Comparison of ENCODE assay signal across 9 cellular contexts in the genomic region with DNA sequence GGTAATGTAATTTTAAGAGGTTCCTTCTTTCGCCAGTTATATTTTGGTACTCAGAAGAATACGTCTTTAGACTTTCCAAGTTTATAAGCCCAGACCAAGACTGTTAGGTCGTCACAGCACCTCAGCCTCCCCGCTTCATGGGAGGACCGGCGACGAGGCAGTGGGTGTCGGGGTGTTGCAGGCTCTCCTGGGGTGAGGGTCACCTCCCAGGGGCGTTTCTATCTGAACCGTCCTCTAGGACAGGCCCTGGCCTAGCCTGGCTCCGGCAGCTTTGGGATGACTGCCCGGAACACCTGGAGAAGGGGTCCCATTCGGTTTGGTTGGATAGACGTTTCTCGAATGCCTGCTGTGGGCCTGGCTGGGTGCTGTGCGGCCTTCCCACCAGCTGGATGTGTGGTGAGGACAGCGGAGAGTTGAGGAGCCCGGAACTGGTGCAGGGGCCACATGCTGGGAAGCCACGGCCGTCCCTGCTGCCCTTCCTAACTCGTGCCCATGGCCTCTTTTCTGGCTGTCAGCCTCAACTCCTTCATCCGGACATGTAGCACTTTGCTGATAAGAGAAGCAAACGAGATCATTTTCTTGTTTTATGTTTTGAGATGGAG. TPM values are rescaled to one million over a fixed set of nuclear protein-coding genes. Genes with fewer than 3 reads are reported as not detected.
DNase-seq lines count a peak whose midpoint lies in the region; ATAC-seq and TF ChIP-seq lines count a peak whose summit lies in the region.
"Had no signal": no experiment of that assay in that cellular context is flagged by ENCODE, and none has a peak within 500 bp of the region (broad histone marks: within the 10 kb centered on the region; RNA-seq: fewer than 3 reads in every experiment).

No MANE protein-coding gene starts in this region.

- H3K36me3 ChIP-seq in adrenal gland (replicated peaks in 1 of 2) (peaks cover 0 to 3% of the 10 kb centered on the region in 2 donors), liver (ENCODE audit: control insufficient read depth in 4 of 4, insufficient read depth in 3 of 4, low read depth in 1 of 4, low read length in 3 of 4) (peaks cover 0 to 4% (median 0%) of the 10 kb centered on the region in 4 donors), tibial artery (peaks cover 0 to 16% (median 6%) of the 10 kb centered on the region in 3 donors)

- peak overlapping the region in 4 of 5 donors; percentile 63 to 87 (median 76) for H3K27ac ChIP-seq in adrenal gland
- H3K27ac ChIP-seq in liver (ENCODE audit: low read depth in 1 of 2, low read length in 2 of 2), result peak overlapping the region; percentile 51 to 62
- H3K27ac ChIP-seq in tibial artery, result peak overlapping the region; percentile 68 to 84

- H3K4me3 Mint-ChIP-seq in activated T-cell treated with anti-CD3 and anti-CD28 coated beads, Interleukin-2, amount 50 U/mL, for 4 hours, result peak overlapping the region; percentile 85

- no peak for DNase-seq in activated T-cell treated with anti-CD3 and anti-CD28 coated beads, Interleukin-2, amount 50 U/mL, for 4 hours
- no peak for DNase-seq in activated T-cell treated with anti-CD3 and anti-CD28 coated beads, Interleukin-2, amount 50 U/mL, for 48 hours
- DNase-seq in adrenal gland, result peak in 4 of 7 donors; percentile 26 to 39 (median 34)
- DNase-seq in tibial artery, result no peak
- DNase-seq in middle frontal gyrus (ENCODE audit: extremely low spot score, low spot score), result no peak
- no peak for DNase-seq in activated CD4-positive, CD25-positive, alpha-beta regulatory T cell (lab: John Stamatoyannopoulos, UW)
- DNase-seq in mucosa of gallbladder (ENCODE audit: low spot score), result no peak
- DNase-seq: foreskin melanocyte had no signal

- 24 to 35% (median 27%) methylated on average over 23 of the region's 23 CpGs for WGBS in adrenal gland, 4 donors
- 38% methylated on average over 23 of the region's 23 CpGs for WGBS in liver

- H3K9me3 ChIP-seq in adrenal gland (replicated peaks in 1 of 3) (no peaks in the 10 kb centered on the region), liver (ENCODE audit: control insufficient read depth in 4 of 4, low read length in 3 of 4) (no peaks in the 10 kb centered on the region), tibial artery (no peaks in the 10 kb centered on the region)

- peak overlapping the region; percentile 62 to 73 for H3K9ac ChIP-seq in liver (ENCODE audit: low read depth in 1 of 2, low read length in 2 of 2)

- no peaks in the 10 kb centered on the region for H3K27me3 ChIP-seq in adrenal gland
- no peaks in the 10 kb centered on the region for H3K27me3 ChIP-seq in liver (ENCODE audit: control insufficient read depth in 4 of 4, insufficient read depth in 4 of 4, low read length in 3 of 4)
- peaks cover 0 to 21% of the 10 kb centered on the region in 2 donors for H3K27me3 ChIP-seq in tibial artery

- peak overlapping the region in 2 of 4 donors; percentile 71 to 82 for H3K4me3 ChIP-seq in adrenal gland
- H3K4me3 ChIP-seq in liver (ENCODE audit: low read depth in 1 of 3, low read length in 3 of 3), result peak overlapping the region; percentile 53 to 94 (median 91)
- peak overlapping the region; percentile 79 to 93 for H3K4me3 ChIP-seq in tibial artery

- TF ChIP-seq RAD21 in liver (IDR thresholded peaks at IDR 0.05), result no peak

- H3K9me3 Mint-ChIP-seq in activated T-cell treated with anti-CD3 and anti-CD28 coated beads, Interleukin-2, amount 50 U/mL, for 4 hours, result no peaks in the 10 kb centered on the region

- peaks cover 7% of the 10 kb centered on the region for H3K36me3 Mint-ChIP-seq in activated T-cell treated with anti-CD3 and anti-CD28 coated beads, Interleukin-2, amount 50 U/mL, for 4 hours (ENCODE audit: insufficient read depth)

- peaks cover 42% of the 10 kb centered on the region for H3K4me1 Mint-ChIP-seq in activated T-cell treated with anti-CD3 and anti-CD28 coated beads, Interleukin-2, amount 50 U/mL, for 4 hours (ENCODE audit: low read depth)

- H3K4me1 ChIP-seq in adrenal gland (replicated peaks in 1 of 2) (peaks cover 6 to 31% of the 10 kb centered on the region in 2 donors), liver (ENCODE audit: control insufficient read depth in 4 of 4, insufficient read depth in 4 of 4, low read length in 3 of 4) (peaks cover 12 to 26% (median 16%) of the 10 kb centered on the region in 4 donors), tibial artery (peaks cover 0 to 30% (median 16%) of the 10 kb centered on the region in 4 donors)

- intact Hi-C loops in adrenal gland (cut with DNase I), result no loop called here
- intact Hi-C loops in tibial artery (cut with DNase I; ENCODE audit: low total_unique reads), result loop anchor here (10.0 kb wide), 1 partner anchor 55 kb away; the partner anchor contains the start of gene MTG2

- no peak for TF ChIP-seq CTCF in adrenal gland (IDR thresholded peaks at IDR 0.05)
- TF ChIP-seq CTCF in liver (IDR thresholded peaks at IDR 0.05; ENCODE audit: low read depth, low read length, missing input control), result no peak
- TF ChIP-seq CTCF in tibial artery (IDR thresholded peaks at IDR 0.05), result no peak

- TF ChIP-seq POLR2A in adrenal gland (IDR thresholded peaks at IDR 0.05), result no peak

- ATAC-seq in activated T-cell treated with anti-CD3 and anti-CD28 coated beads, Interleukin-2, amount 50 U/mL, for 4 hours, result no peak

- H3K27me3 Mint-ChIP-seq in activated T-cell treated with anti-CD3 and anti-CD28 coated beads, Interleukin-2, amount 50 U/mL, for 4 hours (ENCODE audit: low read depth), result no peaks in the 10 kb centered on the region

TF ChIP-seq in liver, 16 proteins besides CTCF, POLR2A, EP300 and RAD21:
- TF ChIP-seq, protein P1, sequence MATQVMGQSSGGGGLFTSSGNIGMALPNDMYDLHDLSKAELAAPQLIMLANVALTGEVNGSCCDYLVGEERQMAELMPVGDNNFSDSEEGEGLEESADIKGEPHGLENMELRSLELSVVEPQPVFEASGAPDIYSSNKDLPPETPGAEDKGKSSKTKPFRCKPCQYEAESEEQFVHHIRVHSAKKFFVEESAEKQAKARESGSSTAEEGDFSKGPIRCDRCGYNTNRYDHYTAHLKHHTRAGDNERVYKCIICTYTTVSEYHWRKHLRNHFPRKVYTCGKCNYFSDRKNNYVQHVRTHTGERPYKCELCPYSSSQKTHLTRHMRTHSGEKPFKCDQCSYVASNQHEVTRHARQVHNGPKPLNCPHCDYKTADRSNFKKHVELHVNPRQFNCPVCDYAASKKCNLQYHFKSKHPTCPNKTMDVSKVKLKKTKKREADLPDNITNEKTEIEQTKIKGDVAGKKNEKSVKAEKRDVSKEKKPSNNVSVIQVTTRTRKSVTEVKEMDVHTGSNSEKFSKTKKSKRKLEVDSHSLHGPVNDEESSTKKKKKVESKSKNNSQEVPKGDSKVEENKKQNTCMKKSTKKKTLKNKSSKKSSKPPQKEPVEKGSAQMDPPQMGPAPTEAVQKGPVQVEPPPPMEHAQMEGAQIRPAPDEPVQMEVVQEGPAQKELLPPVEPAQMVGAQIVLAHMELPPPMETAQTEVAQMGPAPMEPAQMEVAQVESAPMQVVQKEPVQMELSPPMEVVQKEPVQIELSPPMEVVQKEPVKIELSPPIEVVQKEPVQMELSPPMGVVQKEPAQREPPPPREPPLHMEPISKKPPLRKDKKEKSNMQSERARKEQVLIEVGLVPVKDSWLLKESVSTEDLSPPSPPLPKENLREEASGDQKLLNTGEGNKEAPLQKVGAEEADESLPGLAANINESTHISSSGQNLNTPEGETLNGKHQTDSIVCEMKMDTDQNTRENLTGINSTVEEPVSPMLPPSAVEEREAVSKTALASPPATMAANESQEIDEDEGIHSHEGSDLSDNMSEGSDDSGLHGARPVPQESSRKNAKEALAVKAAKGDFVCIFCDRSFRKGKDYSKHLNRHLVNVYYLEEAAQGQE (IDR thresholded peaks at IDR 0.05), result no peak
- TF ChIP-seq GABPA (IDR thresholded peaks at IDR 0.05 in 1 of 2, conservative IDR thresholded peaks at IDR 0.05 in 1 of 2), result no peak

RNA-seq across cellular contexts. Expression of gene OSBPL2, which starts 1.1 kb away (rescaled TPM):
- 10 to 100 TPM; 17.5 to 22.5 (median 19.2) TPM for total RNA-seq in activated T-cell treated with anti-CD3 and anti-CD28 coated beads, Interleukin-2, amount 50 U/mL, for 4 hours
- total RNA-seq in adrenal gland, result 10 to 100 TPM; 27.8 to 96.7 (median 37.9) TPM
- 10 to 100 TPM; 13.8 to 38.3 (median 18.8) TPM for polyA plus RNA-seq in adrenal gland
- 10 to 100 TPM; 12.7 to 19.7 TPM for total RNA-seq in liver
- polyA plus RNA-seq in liver, result 10 to 100 TPM in 1 of 2 donors, 1 to 10 TPM in 1; 9.9 to 11.9 TPM
- 85.3 TPM for total RNA-seq in mucosa of gallbladder

RNA-seq across cellular contexts. Expression of gene HRH3, which starts 19.3 kb away (rescaled TPM):
- not detected for total RNA-seq in activated T-cell treated with anti-CD3 and anti-CD28 coated beads, Interleukin-2, amount 50 U/mL, for 4 hours
- total RNA-seq in adrenal gland (under 1 TPM in 1 of 8 donors, not detected in 7; 0.08 TPM), liver (not detected), mucosa of gallbladder (not detected)
- polyA plus RNA-seq in adrenal gland (under 1 TPM in 2 of 3 donors, not detected in 1; 0.13 to 0.80 TPM), liver (not detected)

RNA-seq across cellular contexts. Expression of gene MTG2, which starts 56.6 kb away (rescaled TPM):
- total RNA-seq in activated T-cell treated with anti-CD3 and anti-CD28 coated beads, Interleukin-2, amount 50 U/mL, for 4 hours, result 10 to 100 TPM; 38.3 to 57.6 (median 49.8) TPM
- total RNA-seq in adrenal gland (10 to 100 TPM; 11.5 to 60.1 (median 41.6) TPM), liver (10 to 100 TPM; 13.0 to 26.8 TPM), mucosa of gallbladder (38.0 TPM)
- polyA plus RNA-seq in adrenal gland (10 to 100 TPM; 30.2 to 90.4 (median 84.3) TPM), liver (10 to 100 TPM; 22.0 to 28.0 TPM)

Comparison
In these comparisons a context has a peak if more than half of its experiments do, and no peak if none do; other contexts are left out.
1. DNase-seq: peak in adrenal gland (4 of 7); none in activated T-cell treated with anti-CD3 and anti-CD28 coated beads, Interleukin-2, amount 50 U/mL, for 4 hours (single experiment), activated T-cell treated with anti-CD3 and anti-CD28 coated beads, Interleukin-2, amount 50 U/mL, for 48 hours (0 of 2), tibial artery (0 of 2), middle frontal gyrus (single experiment), activated CD4-positive, CD25-positive, alpha-beta regulatory T cell (0 of 4) and mucosa of gallbladder (single experiment).
2. Peak in every context shown above with its lines, with median percentiles within 50 percentile points of each other: H3K27ac ChIP-seq.